ENCODE assay signal across 26 cellular contexts in the genomic region with DNA sequence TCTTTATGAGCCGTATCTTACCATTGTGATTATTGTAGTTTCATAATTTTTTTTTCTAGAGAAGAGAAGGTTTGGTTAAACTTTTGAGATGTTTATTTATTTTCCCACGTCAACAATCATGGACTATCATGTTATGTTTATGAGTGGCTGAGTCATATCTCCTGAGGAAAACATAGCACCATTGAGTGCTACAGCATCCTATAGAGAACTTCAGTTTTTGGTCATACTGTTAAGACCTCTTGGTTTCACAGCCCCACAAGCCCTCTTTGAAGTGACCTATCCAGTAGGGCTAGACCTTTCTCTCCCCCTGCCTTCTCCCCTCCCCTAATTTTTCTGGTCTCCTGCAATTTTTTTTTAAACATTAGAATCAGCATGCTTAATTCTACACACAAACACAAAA. TPM values are rescaled to one million over a fixed set of nuclear protein-coding genes. Genes with fewer than 3 reads are reported as not detected.
DNase-seq lines count a peak whose midpoint lies in the region; ATAC-seq and TF ChIP-seq lines count a peak whose summit lies in the region.
"Had no signal": no experiment of that assay in that cellular context is flagged by ENCODE, and none has a peak within 500 bp of the region (broad histone marks: within the 10 kb centered on the region; RNA-seq: fewer than 3 reads in every experiment).

No MANE protein-coding gene starts in this region.

- intact Hi-C loops in tibial artery (cut with DNase I; ENCODE audit: low total_unique reads): no loop called here

- TF ChIP-seq CTCF in endothelial cell (IDR thresholded peaks at IDR 0.05; ENCODE audit: unreplicated experiment) (no peak), tibial artery (IDR thresholded peaks at IDR 0.05) (no peak)

- H3K27ac Mint-ChIP-seq in endothelial cell (ENCODE audit: unreplicated experiment): peak overlapping the region; percentile 39
- H3K27ac Mint-ChIP-seq: CD8-positive, alpha-beta T cell; T-helper 1 cell treated with Interleukin-12 subunit alpha and Interleukin-12 subunit beta and Interleukin-4 antibody, amounts not matched to agents 30 μg/mL and 1 μg/mL, for 36 hours had no signal

- no peak overlapping the region for H3K27ac ChIP-seq in tibial artery
- H3K27ac ChIP-seq: BLaER1 treated with 17β-estradiol and CSF1 and Interleukin-3, amounts not matched to agents 10 nM and 100 nM; GM23248; HL-60 had no signal

- no peaks in the 10 kb centered on the region for H3K27me3 Mint-ChIP-seq in endothelial cell (ENCODE audit: unreplicated experiment)

- peak; percentile 33 for DNase-seq in DMS53 treated with DMSO at 0.1 percent for 48 hours (lab: John Stamatoyannopoulos, UW; ENCODE audit: unreplicated experiment)
- no peak for DNase-seq in endothelial cell (ENCODE audit: low spot score)
- DNase-seq in nucleus accumbens (lab: John Stamatoyannopoulos, UW): no peak
- no peak for DNase-seq in tibial artery
- no peak for DNase-seq in effector CD8-positive, alpha-beta T cell (lab: John Stamatoyannopoulos, UW)
- no peak for DNase-seq in GDM1 (lab: John Stamatoyannopoulos, UW)
- DNase-seq: 8988T; Calu3; CD8-positive, alpha-beta T cell; DMS153; GM23248; MM.1S; NCI-H1048; NCI-H1417 treated with DMSO at 0.1 percent for 48 hours; NCI-H187; NCI-H446 treated with DMSO at 0.1 percent for 48 hours; NCI-H526 treated with DMSO at 0.1 percent for 48 hours; OCI-M1 had no signal

- no peak overlapping the region for H3K4me3 ChIP-seq in tibial artery
- H3K4me3 ChIP-seq: BLaER1 treated with 17β-estradiol and CSF1 and Interleukin-3, amounts not matched to agents 10 nM and 100 nM; GM23248; K562 had no signal

- no peaks in the 10 kb centered on the region for H3K27me3 ChIP-seq in tibial artery
- H3K27me3 ChIP-seq: BLaER1 treated with 17β-estradiol and CSF1 and Interleukin-3, amounts not matched to agents 10 nM and 100 nM had no signal

- peaks cover 0 to 24% (median 0%) of the 10 kb centered on the region in 4 donors for H3K4me1 ChIP-seq in tibial artery

- peak; percentile 54 for ATAC-seq in GM19463 (IDR thresholded peaks at IDR 0.05; ENCODE audit: unreplicated experiment)
- ATAC-seq in HG03432 (IDR thresholded peaks at IDR 0.05; ENCODE audit: unreplicated experiment): peak; percentile 58
- ATAC-seq: CD8-positive, alpha-beta T cell; HepG2; K562; Right ventricle myocardium inferior had no signal

- peaks cover 20% of the 10 kb centered on the region for H3K4me1 Mint-ChIP-seq in endothelial cell (ENCODE audit: unreplicated experiment)

- no peak overlapping the region for H3K4me3 Mint-ChIP-seq in endothelial cell (ENCODE audit: unreplicated experiment)
- H3K4me3 Mint-ChIP-seq: CD8-positive, alpha-beta T cell; T-helper 1 cell treated with Interleukin-12 subunit alpha and Interleukin-12 subunit beta and Interleukin-4 antibody, amounts not matched to agents 30 μg/mL and 1 μg/mL, for 36 hours had no signal

- H3K9me3 ChIP-seq in tibial artery: peaks cover 0 to 11% (median 10%) of the 10 kb centered on the region in 3 donors

- no peaks in the 10 kb centered on the region for H3K36me3 Mint-ChIP-seq in endothelial cell (ENCODE audit: low read depth, unreplicated experiment)

- H3K9me3 Mint-ChIP-seq in endothelial cell (ENCODE audit: unreplicated experiment): no peaks in the 10 kb centered on the region

- no peaks in the 10 kb centered on the region for H3K36me3 ChIP-seq in tibial artery

RNA-seq across cellular contexts. Expression of a gene that starts 20.8 kb away (rescaled TPM):
- total RNA-seq in endothelial cell (ENCODE audit: unreplicated experiment): 26.7 TPM
